In the genomic region with DNA sequence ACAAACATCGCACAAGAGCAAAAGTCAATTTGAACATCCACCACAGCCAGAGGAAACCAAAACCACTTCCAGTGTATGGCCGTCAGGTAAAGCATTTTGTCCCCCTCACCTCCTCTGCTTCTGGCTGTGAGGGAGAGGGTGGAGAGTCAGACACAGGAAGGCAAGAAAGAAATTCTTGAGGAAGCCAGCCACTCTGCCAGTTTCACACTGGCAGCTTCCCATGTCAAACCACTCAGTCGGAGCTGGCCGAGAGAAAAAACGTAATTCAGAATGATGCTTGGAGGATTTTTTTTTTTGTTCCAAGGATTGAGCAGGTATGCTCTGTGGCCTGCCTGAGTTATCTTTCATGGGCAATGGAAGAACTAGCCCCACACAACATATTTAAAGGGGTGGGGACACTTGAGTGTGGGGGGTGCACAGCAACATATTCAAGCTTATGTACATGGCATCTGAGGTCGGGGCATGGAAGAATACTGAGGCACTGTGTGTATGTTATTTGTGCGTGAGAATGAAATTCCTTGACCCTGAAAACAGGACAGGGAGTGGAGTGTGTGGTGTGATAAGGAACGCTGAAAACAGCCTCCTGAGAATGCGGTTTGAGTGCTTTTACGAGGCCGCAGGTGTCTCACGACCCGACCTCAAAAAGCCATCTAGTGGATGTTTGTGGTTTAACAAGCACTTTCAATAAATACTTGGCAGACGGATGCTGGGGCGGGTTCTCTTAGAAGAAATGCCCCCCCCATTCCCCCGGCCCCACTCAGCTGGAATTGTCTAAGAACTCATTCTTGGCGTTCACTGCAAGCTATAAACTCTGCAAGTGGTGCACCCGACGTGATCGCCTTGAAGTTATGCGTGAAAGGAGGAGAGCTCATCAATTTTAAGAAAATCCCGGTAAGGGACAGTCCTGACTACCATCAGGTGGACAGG, we compare ENCODE assay signal across 8 cellular contexts. TPM values are rescaled to one million over a fixed set of nuclear protein-coding genes. Genes with fewer than 3 reads are reported as not detected.
DNase-seq lines count a peak whose midpoint lies in the region; ATAC-seq and TF ChIP-seq lines count a peak whose summit lies in the region.

No MANE protein-coding gene starts in this region.

- 20% methylated on average over 21 of the region's 22 CpGs for WGBS in suprapubic skin

- in situ Hi-C loops in KBM-7 (cut with MboI; ENCODE audit: low pct_unique_long_range_greater_than_20kb, low sequenced_read_pairs), result no loop called here

- H3K9me3 Mint-ChIP-seq in nephron, result no peaks in the 10 kb centered on the region

- no TSS peak for BruUV-seq in OCI-LY7 (replicated peaks; lab: Mats Ljungman, UMichigan)

- peak overlapping the region; percentile 10 to 19 (median 15) for H3K4me3 Mint-ChIP-seq in nephron

- H3K27me3 ChIP-seq in suprapubic skin, result no peaks in the 10 kb centered on the region

- no peak for TF ChIP-seq EP300 in suprapubic skin (IDR thresholded peaks at IDR 0.05)

- peak overlapping the region; percentile 77; the same call in 1 of the 2 replicates for H2AFZ ChIP-seq in OCI-LY7 (ENCODE audit: low read length)

- no peaks in the 10 kb centered on the region for H4K20me1 ChIP-seq in OCI-LY7 (ENCODE audit: insufficient read depth, low read length)

- peak; percentile 53 for ATAC-seq in esophagus mucosa
- ATAC-seq in HG02623 (IDR thresholded peaks at IDR 0.05; ENCODE audit: unreplicated experiment), result no peak

- H3K9me3 ChIP-seq in OCI-LY7 (ENCODE audit: low read length) (no peaks in the 10 kb centered on the region), suprapubic skin (no peaks in the 10 kb centered on the region)

- H3K36me3 Mint-ChIP-seq in nephron (ENCODE audit: low read depth), result no peaks in the 10 kb centered on the region

- H3K36me3 ChIP-seq in OCI-LY7 (ENCODE audit: insufficient read depth, low read length) (no peaks in the 10 kb centered on the region), suprapubic skin (no peaks in the 10 kb centered on the region)

- no peaks in the 10 kb centered on the region for H3K79me2 ChIP-seq in OCI-LY7 (ENCODE audit: insufficient read depth, low read depth, low read length)

- intact Hi-C loops in OCI-LY7 (cut with micrococcal nuclease; ENCODE audit: unreplicated experiment), result loop anchor here (1.0 to 2.0 kb wide), 5 partner anchors 21 to 68 kb away; a partner anchor contains a TSS

- H3K4me1 Mint-ChIP-seq in nephron, result peaks cover 14% of the 10 kb centered on the region

- DNase-seq in DMS79 (lab: John Stamatoyannopoulos, UW), result peak; percentile 96
- peak; percentile 92 for DNase-seq in KBM-7
- DNase-seq in OCI-LY7 (ENCODE audit: low spot score), result peak; percentile 91
- DNase-seq in activated T-cell treated with anti-CD3 and anti-CD28 coated beads for 1 hour (ENCODE audit: low read depth), result peak; percentile 41
- peak; percentile 87 to 89 for DNase-seq in suprapubic skin (ENCODE audit: low spot score in 2 of 2)

- H3K4me2 ChIP-seq in OCI-LY7 (ENCODE audit: low read length), result peak overlapping the region; percentile 78

- peaks cover 9% of the 10 kb centered on the region for H3K27me3 Mint-ChIP-seq in nephron (ENCODE audit: low read depth)

- H3K27ac Mint-ChIP-seq in nephron, result peak overlapping the region in 2 of 3 experiments; percentile 45 to 50

- H3K27ac ChIP-seq in OCI-LY7 (ENCODE audit: low read depth, low read length, poor library complexity, severe bottlenecking), result peak overlapping the region; percentile 86
- H3K27ac ChIP-seq in suprapubic skin, result no peak overlapping the region

- CTCF ChIA-PET in OCI-LY7 (lab: Charles Lee; ENCODE audit: unreplicated experiment), result interaction anchor here (1.5 kb wide), 1 partner anchor 27 kb away, joined by 6 read pairs; a partner anchor contains a TSS

- peak overlapping the region; percentile 39 for H3K4me3 ChIP-seq in OCI-LY7 (ENCODE audit: low read depth, low read length, poor library complexity, severe bottlenecking)
- H3K4me3 ChIP-seq in suprapubic skin, result peak overlapping the region; percentile 3

- H3K4me1 ChIP-seq in OCI-LY7 (ENCODE audit: insufficient read depth, low read length, poor library complexity, severe bottlenecking), result peaks cover 49% of the 10 kb centered on the region
- H3K4me1 ChIP-seq in suprapubic skin, result peaks cover 14% of the 10 kb centered on the region

- TF ChIP-seq POLR2A in suprapubic skin (IDR thresholded peaks at IDR 0.05), result no peak

- no peaks in the 10 kb centered on the region for H3K9me2 ChIP-seq in OCI-LY7 (ENCODE audit: insufficient read depth, low read length)

- peak; percentile 75 for TF ChIP-seq CTCF in OCI-LY7 (conservative IDR thresholded peaks at IDR 0.05; ENCODE audit: low read length)
- peak; percentile 55 to 66 (median 58) for TF ChIP-seq CTCF in nephron (IDR thresholded peaks at IDR 0.05; ENCODE audit: unreplicated experiment in 3 of 3)
- TF ChIP-seq CTCF in suprapubic skin (IDR thresholded peaks at IDR 0.05), result peak; percentile 47 to 54

- POLR2A ChIA-PET in OCI-LY7 (lab: Charles Lee), result interaction anchor here (0.7 to 4.4 kb wide), 7 partner anchors 15 to 251 kb away, joined by 3 to 20 read pairs (median 6); a partner anchor contains a TSS

RNA-seq across cellular contexts. Expression of a gene that starts 22.3 kb away (rescaled TPM):
- 77.5 and 79.2 TPM in 2 replicates for total RNA-seq in OCI-LY7 (2014; rRNA removed; shearing (Covaris generic))
- total RNA-seq in OCI-LY7 (2022) (93.3 and 97.8 TPM in 2 replicates), esophagus mucosa (28.1 TPM), suprapubic skin (10 to 100 TPM; 35.6 to 53.2 (median 42.5) TPM)

RNA-seq across cellular contexts. Expression of a gene that starts 27.5 kb away (rescaled TPM):
- 17.4 and 21.6 TPM in 2 replicates for total RNA-seq in OCI-LY7 (2014; rRNA removed; shearing (Covaris generic))
- total RNA-seq in OCI-LY7 (2022), result 14.1 and 18.5 TPM in 2 replicates
- total RNA-seq in esophagus mucosa, result 10.6 TPM
- total RNA-seq in suprapubic skin, result 10 to 100 TPM; 32.1 to 36.8 (median 33.4) TPM

RNA-seq across cellular contexts. Expression of a gene that starts 31.2 kb away (rescaled TPM):
- total RNA-seq in OCI-LY7 (2014; rRNA removed; shearing (Covaris generic)), result 73.6 and 106 TPM in 2 replicates
- total RNA-seq in OCI-LY7 (2022) (148 and 150 TPM in 2 replicates), esophagus mucosa (63.5 TPM), suprapubic skin (100 to 1,000 TPM in 3 of 4 donors, 10 to 100 TPM in 1; 91.5 to 132 (median 108) TPM)

RNA-seq across cellular contexts. Expression of a gene that starts 46.3 kb away (rescaled TPM):
- total RNA-seq in OCI-LY7 (2014; rRNA removed; shearing (Covaris generic)), result 27.2 and 27.3 TPM in 2 replicates
- total RNA-seq in OCI-LY7 (2022) (67.1 and 67.6 TPM in 2 replicates), esophagus mucosa (55.8 TPM), suprapubic skin (100 to 1,000 TPM in 1 of 4 donors, 10 to 100 TPM in 3; 80.8 to 118 (median 96.6) TPM)

RNA-seq across cellular contexts. Expression of a gene that starts 46.6 kb away (rescaled TPM):
- 133 and 138 TPM in 2 replicates for total RNA-seq in OCI-LY7 (2014; rRNA removed; shearing (Covaris generic))
- total RNA-seq in OCI-LY7 (2022), result 167 and 176 TPM in 2 replicates
- 19.0 TPM for total RNA-seq in esophagus mucosa
- 10 to 100 TPM in 2 of 4 donors, 1 to 10 TPM in 2; 3.2 to 19.5 (median 9.8) TPM for total RNA-seq in suprapubic skin

Comparison
In these comparisons a context has a peak if more than half of its experiments do, and no peak if none do; other contexts are left out.
1. DNase-seq: peak in every context shown above with its lines; median percentile 96 in DMS79; 92 in KBM-7; 91 in OCI-LY7; 88 in suprapubic skin; 41 in activated T-cell treated with anti-CD3 and anti-CD28 coated beads for 1 hour.